20 cellular contexts compared by ENCODE assay signal in the genomic region with DNA sequence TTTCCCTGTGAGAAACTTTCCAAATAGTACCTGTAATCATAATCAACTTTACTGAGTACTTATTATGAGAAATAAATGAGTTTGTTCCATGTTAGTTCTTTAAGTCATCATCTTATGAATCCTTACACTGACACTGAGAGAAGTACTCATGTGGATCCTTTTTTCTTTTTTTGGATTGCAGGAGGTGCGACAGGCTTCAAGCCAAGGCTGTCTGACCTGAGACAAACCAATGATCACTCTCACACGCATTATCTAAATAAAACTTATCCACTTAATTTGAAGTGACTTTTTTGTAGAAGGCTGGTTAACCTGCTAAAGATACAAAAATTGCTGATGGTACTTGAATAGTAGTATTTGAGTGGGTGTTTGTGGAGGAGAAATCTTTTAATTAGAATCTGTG. TPM values are rescaled to one million over a fixed set of nuclear protein-coding genes. Genes with fewer than 3 reads are reported as not detected.
"Had no signal": no experiment of that assay in that cellular context is flagged by ENCODE, and none has a peak within 500 bp of the region (broad histone marks: within the 10 kb centered on the region; RNA-seq: fewer than 3 reads in every experiment).

No MANE protein-coding gene starts in this region.

- H3K36me3 ChIP-seq: ascending aorta, Peyer's patch, WERI-Rb-1 had no signal

- H3K9me3 ChIP-seq: ascending aorta, Peyer's patch had no signal

- H3K27me3 ChIP-seq: ascending aorta, Peyer's patch had no signal

- H3K4me1 ChIP-seq: ascending aorta, Peyer's patch had no signal

- DNase-seq: activated CD4-positive, alpha-beta memory T cell treated with anti-CD3 and anti-CD28 coated beads, Interleukin-2, amount 10 ng/mL, durations not matched to agents 7 days and 5 days; activated CD4-positive, alpha-beta T cell treated with anti-CD3 and anti-CD28 coated beads for 1 hour; activated CD4-positive, alpha-beta T cell treated with anti-CD3 and anti-CD28 coated beads for 48 hours; activated CD4-positive, CD25-positive, alpha-beta regulatory T cell; activated CD8-positive, alpha-beta memory T cell treated with anti-CD3 and anti-CD28 coated beads for 24 hours; activated CD8-positive, alpha-beta memory T cell treated with anti-CD3 and anti-CD28 coated beads, Interleukin-2, amount 10 ng/mL, durations not matched to agents 7 days and 5 days; activated CD8-positive, alpha-beta memory T cell treated with anti-CD3 and anti-CD28 coated beads, Interleukin-2, amount 50 U/mL, for 48 hours; activated effector memory CD4-positive, alpha-beta T cell treated with Interleukin-2 at 50 U/mL for 16 hours; activated naive CD4-positive, alpha-beta T cell treated with anti-CD3 and anti-CD28 coated beads, Interleukin-2, amount 50 U/mL, for 16 hours; activated naive CD8-positive, alpha-beta T cell treated with anti-CD3 and anti-CD28 coated beads, Interleukin-2, amount 10 ng/mL, durations not matched to agents 7 days and 5 days; activated T-cell treated with anti-CD3 and anti-CD28 coated beads, Interleukin-2, amount 50 U/mL, for 48 hours; cerebellar nuclear complex; NCI-H226; NK-92 treated with Interleukin-12 subunit alpha and Interleukin-12 subunit beta, amount 100 ng/mL, for 24 hours; PC-3; Peyer's patch; T1000; WERI-Rb-1 had no signal

- H3K27ac ChIP-seq: ascending aorta, Peyer's patch, WERI-Rb-1 had no signal

- H3K4me3 ChIP-seq: ascending aorta, K562, Peyer's patch had no signal

RNA-seq across cellular contexts. Expression of a gene that starts 39.5 kb away (rescaled TPM):
- total RNA-seq: ascending aorta, K562 had no signal
